Comparison of ENCODE assay signal across 13 cellular contexts in genomic region chrX:70480660-70481018, GRCh38. TPM values are rescaled to one million over a fixed set of nuclear protein-coding genes. Genes with fewer than 3 reads are reported as not detected.
DNase-seq lines count a peak whose midpoint lies in the region; ATAC-seq and TF ChIP-seq lines count a peak whose summit lies in the region.
"Had no signal": no experiment of that assay in that cellular context is flagged by ENCODE, and none has a peak within 500 bp of the region (broad histone marks: within the 10 kb centered on the region; RNA-seq: fewer than 3 reads in every experiment).

No MANE protein-coding gene starts in this region.

- no peak overlapping the region for H2BK15ac ChIP-seq in mesenchymal stem cell (ENCODE audit: low read depth, poor library complexity, severe bottlenecking)

- H3K4me2 ChIP-seq in fibroblast of lung (ENCODE audit: extremely low read depth, insufficient read depth, low read length) (peak overlapping the region; percentile 63), mesenchymal stem cell (ENCODE audit: low read length, poor library complexity, severe bottlenecking) (no peak overlapping the region)

- H4K91ac ChIP-seq in mesenchymal stem cell (ENCODE audit: low read length) = no peak overlapping the region

- no peak overlapping the region for H3K4me3 Mint-ChIP-seq in stimulated activated effector memory CD8-positive, alpha-beta T cell treated with anti-CD3 and anti-CD28 coated beads, Interleukin-12 subunit alpha, Interleukin-12 subunit beta, amount 100 ng/mL, for 72 hours
- H3K4me3 Mint-ChIP-seq: stimulated activated naive CD8-positive, alpha-beta T cell treated with anti-CD3 and anti-CD28 coated beads, Interleukin-15, Interleukin-2, amounts not matched to agents 100 ng/mL and 50 ng/mL, for 24 hours had no signal

- H3K9me3 Mint-ChIP-seq in stimulated activated effector memory CD8-positive, alpha-beta T cell treated with anti-CD3 and anti-CD28 coated beads, Interleukin-12 subunit alpha, Interleukin-12 subunit beta, amount 100 ng/mL, for 72 hours = no peaks in the 10 kb centered on the region
- H3K9me3 Mint-ChIP-seq: stimulated activated naive CD8-positive, alpha-beta T cell treated with anti-CD3 and anti-CD28 coated beads, Interleukin-15, Interleukin-2, amounts not matched to agents 100 ng/mL and 50 ng/mL, for 24 hours; WTC11 had no signal

- no peak for ATAC-seq in RWPE2 (ENCODE audit: low read depth)
- ATAC-seq in stimulated activated effector memory CD8-positive, alpha-beta T cell treated with anti-CD3 and anti-CD28 coated beads, Interleukin-12 subunit alpha, Interleukin-12 subunit beta, amount 100 ng/mL, for 72 hours = no peak
- no peak for ATAC-seq in HG03025 (IDR thresholded peaks at IDR 0.05; ENCODE audit: low FRiP score, unreplicated experiment)

- H4K20me1 ChIP-seq in fibroblast of lung (ENCODE audit: control insufficient read depth, extremely low read depth, insufficient read depth, low read length) = no peaks in the 10 kb centered on the region

- no peak overlapping the region for H3K4ac ChIP-seq in mesenchymal stem cell (ENCODE audit: low read depth in 1 of 2, low read length in 2 of 2)

- H3K23ac ChIP-seq in mesenchymal stem cell (ENCODE audit: low read length in 2 of 2) = no peak overlapping the region

- no peak for TF ChIP-seq POLR2A in testis (IDR thresholded peaks at IDR 0.05)

- WGBS in mesenchymal stem cell = 77% methylated on average over 7 of the region's 9 CpGs
- WGBS in testis, 2 donors = 31 to 40% methylated on average over 9 of the region's 9 CpGs

- peaks cover 27% of the 10 kb centered on the region for H3K36me3 Mint-ChIP-seq in stimulated activated effector memory CD8-positive, alpha-beta T cell treated with anti-CD3 and anti-CD28 coated beads, Interleukin-12 subunit alpha, Interleukin-12 subunit beta, amount 100 ng/mL, for 72 hours

- no peak overlapping the region for H3K4me3 ChIP-seq in RWPE2 (ENCODE audit: severe bottlenecking)
- peak overlapping the region in 1 of 4 experiments; percentile 25 for H3K4me3 ChIP-seq in fibroblast of lung (replicated peaks in 1 of 4; ENCODE audit: control extremely low read depth in 1 of 4, insufficient read depth in 1 of 4, low read depth in 3 of 4, low read length in 4 of 4)
- peak overlapping the region in 1 of 2 experiments; percentile 31 for H3K4me3 ChIP-seq in mesenchymal stem cell (ENCODE audit: insufficient read depth in 1 of 2, low read depth in 1 of 2, low read length in 2 of 2)
- no peak overlapping the region for H3K4me3 ChIP-seq in testis
- H3K4me3 ChIP-seq: GM23248 had no signal

- H3K4me1 Mint-ChIP-seq in stimulated activated effector memory CD8-positive, alpha-beta T cell treated with anti-CD3 and anti-CD28 coated beads, Interleukin-12 subunit alpha, Interleukin-12 subunit beta, amount 100 ng/mL, for 72 hours = no peaks in the 10 kb centered on the region

- no peak overlapping the region for H2BK5ac ChIP-seq in mesenchymal stem cell (ENCODE audit: low read depth, low read length, poor library complexity, severe bottlenecking)

- peak overlapping the region; percentile 19 for H2BK120ac ChIP-seq in mesenchymal stem cell (ENCODE audit: low read depth, low read length)

- DNase-seq in RWPE2 (ENCODE audit: low spot score) (no peak), fibroblast of lung (ENCODE audit: low read depth in 2 of 2) (peak in 1 of 2 donors; percentile 38), mesenchymal stem cell (peak; percentile 62), testis (peak; percentile 43), OCI-M1 (lab: John Stamatoyannopoulos, UW) (no peak), HK-2 (ENCODE audit: unreplicated experiment) (no peak)
- no peak for DNase-seq in stimulated activated effector memory CD8-positive, alpha-beta T cell treated with anti-CD3 and anti-CD28 coated beads, Interleukin-12 subunit alpha, Interleukin-12 subunit beta, amount 100 ng/mL, for 72 hours (ENCODE audit: low spot score in 2 of 2)
- DNase-seq: GM23248; NCI-H524 treated with DMSO at 0.1 percent for 48 hours; stimulated activated CD4-positive, alpha-beta T cell treated with anti-CD3 and anti-CD28 coated beads, Interleukin-4, amount 100 ng/mL, for 4 hours had no signal

- H3K9ac ChIP-seq in fibroblast of lung (ENCODE audit: insufficient read depth, low read length) = no peak overlapping the region
- peak overlapping the region; percentile 31 for H3K9ac ChIP-seq in mesenchymal stem cell (ENCODE audit: low read length)
- H3K9ac ChIP-seq: GM23248 had no signal

- no peak overlapping the region for H2AFZ ChIP-seq in fibroblast of lung (ENCODE audit: low read length)
- no peak overlapping the region for H2AFZ ChIP-seq in mesenchymal stem cell (ENCODE audit: low read depth, low read length)
- H2AFZ ChIP-seq: GM23248 had no signal

- H3K79me1 ChIP-seq in mesenchymal stem cell (replicated peaks; ENCODE audit: low read length, poor library complexity, severe bottlenecking) = peaks cover 4% of the 10 kb centered on the region

- no peak overlapping the region for H3K27ac Mint-ChIP-seq in stimulated activated effector memory CD8-positive, alpha-beta T cell treated with anti-CD3 and anti-CD28 coated beads, Interleukin-12 subunit alpha, Interleukin-12 subunit beta, amount 100 ng/mL, for 72 hours
- H3K27ac Mint-ChIP-seq: stimulated activated naive CD8-positive, alpha-beta T cell treated with anti-CD3 and anti-CD28 coated beads, Interleukin-15, Interleukin-2, amounts not matched to agents 100 ng/mL and 50 ng/mL, for 24 hours; WTC11 had no signal

- H3K27ac ChIP-seq in RWPE2 (ENCODE audit: poor library complexity, severe bottlenecking) = peak overlapping the region; percentile 74
- H3K27ac ChIP-seq in fibroblast of lung (ENCODE audit: insufficient read depth, low read length) = peak overlapping the region; percentile 89
- H3K27ac ChIP-seq in mesenchymal stem cell (ENCODE audit: low read length, poor library complexity, severe bottlenecking) = no peak overlapping the region
- no peak overlapping the region for H3K27ac ChIP-seq in testis

- no peaks in the 10 kb centered on the region for H3K79me2 ChIP-seq in fibroblast of lung (ENCODE audit: control insufficient read depth, insufficient read depth, low read length)

- H3K4me1 ChIP-seq in RWPE2 (ENCODE audit: insufficient read depth, poor library complexity, severe bottlenecking) (peaks cover 31% of the 10 kb centered on the region), fibroblast of lung (ENCODE audit: control insufficient read depth, extremely low read depth, insufficient read depth, low read length) (peaks cover 23% of the 10 kb centered on the region), mesenchymal stem cell (ENCODE audit: control insufficient read depth, insufficient read depth, low read depth, low read length) (peaks cover 12% of the 10 kb centered on the region), testis (no peaks in the 10 kb centered on the region)

- H3K9me3 ChIP-seq in RWPE2 (ENCODE audit: severe bottlenecking) (no peaks in the 10 kb centered on the region), fibroblast of lung (ENCODE audit: control insufficient read depth, insufficient read depth, low read depth, low read length) (no peaks in the 10 kb centered on the region), mesenchymal stem cell (ENCODE audit: control insufficient read depth, low read length) (no peaks in the 10 kb centered on the region), testis (no peaks in the 10 kb centered on the region)

- peak overlapping the region; percentile 12 to 24 for H3K18ac ChIP-seq in mesenchymal stem cell (ENCODE audit: low read depth in 1 of 2, low read length in 2 of 2)

- TF ChIP-seq CTCF in RWPE2 (IDR thresholded peaks at IDR 0.05; ENCODE audit: poor library complexity, severe bottlenecking) (no peak), fibroblast of lung (conservative IDR thresholded peaks at IDR 0.05 in 1 of 2, IDR thresholded peaks at IDR 0.05 in 1 of 2; ENCODE audit: low read depth in 1 of 2, low read length in 2 of 2) (no peak), testis (IDR thresholded peaks at IDR 0.05) (no peak)

- H3K14ac ChIP-seq in mesenchymal stem cell (ENCODE audit: low read length in 2 of 2) = no peak overlapping the region

- peak overlapping the region in 1 of 2 experiments; percentile 39 for H2BK12ac ChIP-seq in mesenchymal stem cell (ENCODE audit: low read length in 2 of 2)

- peaks cover 4% of the 10 kb centered on the region for H3K36me3 ChIP-seq in RWPE2 (ENCODE audit: low read depth)
- no peaks in the 10 kb centered on the region for H3K36me3 ChIP-seq in fibroblast of lung (ENCODE audit: control insufficient read depth, insufficient read depth, low read length)
- H3K36me3 ChIP-seq in mesenchymal stem cell (ENCODE audit: control insufficient read depth in 1 of 2, insufficient read depth in 2 of 2, low read depth in 1 of 2, low read length in 2 of 2) = peaks cover 0 to 2% of the 10 kb centered on the region in 2 experiments
- H3K36me3 ChIP-seq in testis (ENCODE audit: low read depth, missing control alignments) = no peaks in the 10 kb centered on the region

- no peak overlapping the region for H4K8ac ChIP-seq in mesenchymal stem cell (ENCODE audit: low read length)

- intact Hi-C loops in testis (cut with DNase I; ENCODE audit: low total_unique reads) = no loop called here

- H3K27me3 ChIP-seq in RWPE2 (ENCODE audit: insufficient read depth, poor library complexity, severe bottlenecking) (no peaks in the 10 kb centered on the region), fibroblast of lung (ENCODE audit: control insufficient read depth, insufficient read depth, low read length) (no peaks in the 10 kb centered on the region), mesenchymal stem cell (ENCODE audit: control insufficient read depth in 1 of 2, insufficient read depth in 1 of 2, low read length in 2 of 2) (peaks cover 0 to 53% of the 10 kb centered on the region in 2 experiments), testis (no peaks in the 10 kb centered on the region)

- no peak overlapping the region for H2AK5ac ChIP-seq in mesenchymal stem cell (ENCODE audit: low read length, severe bottlenecking)

RNA-seq across cellular contexts. Expression of gene DLG3, which starts 36.0 kb away (rescaled TPM):
- total RNA-seq in fibroblast of lung = 20.0 and 24.6 TPM in 2 replicates
- 20.6 and 21.0 TPM in 2 replicates for polyA plus RNA-seq in fibroblast of lung
- polyA plus RNA-seq in fibroblast of lung (2012) = 12.9 and 14.9 TPM in 2 replicates
- polyA minus RNA-seq in fibroblast of lung (ENCODE audit: low replicate concordance) = 4.8 and 12.6 TPM in 2 replicates
- polyA plus RNA-seq in mesenchymal stem cell (2013, experiment 1 of 2) = 18.9 TPM
- 18.3 TPM for polyA plus RNA-seq in mesenchymal stem cell (2013, experiment 2 of 2)
- 1 to 10 TPM; 5.6 to 7.1 TPM for total RNA-seq in testis
- 7.8 TPM for polyA plus RNA-seq in testis (ENCODE audit: insufficient read depth, low read depth, low replicate concordance)

RNA-seq across cellular contexts. Expression of gene GDPD2, which starts 57.5 kb away (rescaled TPM):
- total RNA-seq in fibroblast of lung = not detected in 2 replicates
- polyA plus RNA-seq in fibroblast of lung = not detected in 2 replicates
- 0.21 TPM in 1 of 2 replicates, not detected in the other for polyA plus RNA-seq in fibroblast of lung (2012)
- not detected in 2 replicates for polyA minus RNA-seq in fibroblast of lung (ENCODE audit: low replicate concordance)
- polyA plus RNA-seq in mesenchymal stem cell (2013, experiment 1 of 2) = not detected
- not detected for polyA plus RNA-seq in mesenchymal stem cell (2013, experiment 2 of 2)
- total RNA-seq in testis = not detected
- not detected for polyA plus RNA-seq in testis (ENCODE audit: insufficient read depth, low read depth, low replicate concordance)
- total RNA-seq: GM23248 had no signal
- polyA plus RNA-seq: GM23248 had no signal

Comparison
In these comparisons a context has a peak if more than half of its experiments do, and no peak if none do; other contexts are left out.
1. DNase-seq: peak in mesenchymal stem cell (single experiment) and testis (single experiment); none in RWPE2 (single experiment), stimulated activated effector memory CD8-positive, alpha-beta T cell treated with anti-CD3 and anti-CD28 coated beads, Interleukin-12 subunit alpha, Interleukin-12 subunit beta, amount 100 ng/mL, for 72 hours (0 of 2), OCI-M1 (single experiment) and HK-2 (single experiment).
2. H3K27ac ChIP-seq: peak in RWPE2 (single experiment) and fibroblast of lung (single experiment); none in mesenchymal stem cell (single experiment) and testis (0 of 2).